ENCODE assay signal across 30 cellular contexts in genomic region chr4:105988671-105989070, GRCh38.
"Had no signal": no experiment of that assay in that cellular context is flagged by ENCODE, and none has a peak within 500 bp of the region (broad histone marks: within the 10 kb centered on the region; RNA-seq: fewer than 3 reads in every experiment).

No MANE protein-coding gene starts in this region.

- H3K27ac ChIP-seq: PC-9, RWPE1, VCaP had no signal

- H3K27me3 ChIP-seq: MG63 had no signal

- H3K4me3 ChIP-seq: K562, MG63, PC-9 had no signal

- FAIRE-seq: K562, RCC 7860 had no signal

- ATAC-seq: K562 had no signal

- H3K36me3 ChIP-seq: MG63 had no signal

- DNase-seq: activated B cell treated with CpG ODN at 0.5 μM for 24 hours; activated CD4-positive, alpha-beta memory T cell treated with anti-CD3 and anti-CD28 coated beads for 36 hours; activated CD4-positive, alpha-beta T cell treated with anti-CD3 and anti-CD28 coated beads for 4 hours; activated CD4-positive, alpha-beta T cell treated with anti-CD3 and anti-CD28 coated beads, Interleukin-2, amount 50 U/mL, for 1 hour; activated CD4-positive, CD25-positive, alpha-beta regulatory T cell treated with anti-CD3 and anti-CD28 coated beads, Interleukin-2, amount 50 U/mL, for 72 hours; activated CD8-positive, alpha-beta memory T cell treated with anti-CD3 and anti-CD28 coated beads, Interleukin-2, amount 50 U/mL, for 4 hours; activated effector memory CD4-positive, alpha-beta T cell treated with Interleukin-2 at 50 U/mL for 16 hours; activated naive CD4-positive, alpha-beta T cell treated with anti-CD3 and anti-CD28 coated beads, Interleukin-2, amount 50 U/mL, for 16 hours; activated naive CD8-positive, alpha-beta T cell treated with anti-CD3 and anti-CD28 coated beads for 36 hours; activated T-cell treated with anti-CD3 and anti-CD28 coated beads, Interleukin-2, amount 50 U/mL, for 48 hours; amniotic stem cell; aorta; MG63; NCI-H1048; NCI-H1105 treated with DMSO at 0.1 percent for 48 hours; NCI-H1436; NCI-H1694; NCI-H2029; NCI-H345; NCI-H524 treated with DMSO at 0.1 percent for 48 hours; PC-9; Right ventricle myocardium superior; SW 1271; T-helper 1 cell; T-helper 2 cell; T-helper 9 cell had no signal

- H3K9me3 ChIP-seq: MG63 had no signal

- H3K4me2 ChIP-seq: PC-9 had no signal

- H2AFZ ChIP-seq: PC-9 had no signal
